31 cellular contexts compared by ENCODE assay signal in genomic region chr5:112641515-112642110, GRCh38.
"Had no signal": no experiment of that assay in that cellular context is flagged by ENCODE, and none has a peak within 500 bp of the region (broad histone marks: within the 10 kb centered on the region; RNA-seq: fewer than 3 reads in every experiment).

No MANE protein-coding gene starts in this region.

- H3K36me3 ChIP-seq: ascending aorta, cardiac muscle cell had no signal

- H3K36me3 Mint-ChIP-seq: activated naive CD4-positive, alpha-beta T cell treated with anti-CD3 and anti-CD28 coated beads, Interleukin-2, amount 50 U/mL, for 72 hours had no signal

- H3K27ac Mint-ChIP-seq: activated CD4-positive, alpha-beta T cell treated with anti-CD3 and anti-CD28 coated beads, Interleukin-2, amount 10 ng/mL, durations not matched to agents 24 days and 14 days; activated CD8-positive, alpha-beta T cell treated with anti-CD3 and anti-CD28 coated beads for 36 hours; activated naive CD4-positive, alpha-beta T cell treated with anti-CD3 and anti-CD28 coated beads for 36 hours; activated naive CD4-positive, alpha-beta T cell treated with anti-CD3 and anti-CD28 coated beads, Interleukin-2, amount 50 U/mL, for 72 hours; activated T-cell treated with anti-CD3 and anti-CD28 coated beads, Interleukin-2, amount 50 U/mL, for 24 hours; activated T-helper 2 cell treated with anti-CD3 and anti-CD28 coated beads, Interferon-gamma antibody, Interleukin-2, Interleukin-4, amounts not matched to agents 10 μg/mL and 5 μg/mL and 100 μg/mL, durations not matched to agents 14 hours and 24 hours and 36 hours had no signal

- H3K4me3 ChIP-seq: ascending aorta, cardiac muscle cell, PC-9 had no signal

- DNase-seq: activated CD4-positive, alpha-beta T cell treated with anti-CD3 and anti-CD28 coated beads, Interleukin-2, amount 10 ng/mL, durations not matched to agents 24 days and 14 days; activated CD4-positive, alpha-beta T cell treated with anti-CD3 and anti-CD28 coated beads, Interleukin-2, amount 50 U/mL, for 4 hours; activated CD8-positive, alpha-beta T cell treated with anti-CD3 and anti-CD28 coated beads for 36 hours; activated gamma-delta T cell treated with Interleukin-2 at 50 U/mL for 16 hours; activated naive CD4-positive, alpha-beta T cell treated with anti-CD3 and anti-CD28 coated beads for 36 hours; activated T-cell treated with anti-CD3 and anti-CD28 coated beads, Interleukin-2, amount 50 U/mL, for 24 hours; amniotic stem cell; KG1; MM.1S; NCI-H1092; NCI-H1436 treated with DMSO at 0.1 percent for 48 hours; NCI-H1694 treated with DMSO at 0.1 percent for 48 hours; NCI-H2029; NCI-H510A; NCI-H526; NCI-H748 treated with DMSO at 0.1 percent for 48 hours; NK-92 treated with Interleukin-12 subunit alpha and Interleukin-12 subunit beta, amount 100 ng/mL, for 24 hours; PC-9; SIG-M5; SW 1271; T-helper 1 cell; T-helper 2 cell; T-helper 9 cell had no signal

- H3K4me3 Mint-ChIP-seq: activated CD4-positive, alpha-beta T cell treated with anti-CD3 and anti-CD28 coated beads, Interleukin-2, amount 10 ng/mL, durations not matched to agents 24 days and 14 days; activated CD8-positive, alpha-beta T cell treated with anti-CD3 and anti-CD28 coated beads for 36 hours; activated naive CD4-positive, alpha-beta T cell treated with anti-CD3 and anti-CD28 coated beads for 36 hours; activated T-cell treated with anti-CD3 and anti-CD28 coated beads, Interleukin-2, amount 50 U/mL, for 24 hours; central memory CD8-positive, alpha-beta T cell had no signal

- H3K4me2 ChIP-seq: PC-9 had no signal

- H3K27me3 ChIP-seq: ascending aorta, cardiac muscle cell had no signal

- H3K9me3 Mint-ChIP-seq: activated CD4-positive, alpha-beta T cell treated with anti-CD3 and anti-CD28 coated beads, Interleukin-2, amount 10 ng/mL, durations not matched to agents 24 days and 14 days; activated CD8-positive, alpha-beta T cell treated with anti-CD3 and anti-CD28 coated beads for 36 hours; activated naive CD4-positive, alpha-beta T cell treated with anti-CD3 and anti-CD28 coated beads for 36 hours; activated naive CD4-positive, alpha-beta T cell treated with anti-CD3 and anti-CD28 coated beads, Interleukin-2, amount 50 U/mL, for 72 hours; activated T-cell treated with anti-CD3 and anti-CD28 coated beads, Interleukin-2, amount 50 U/mL, for 24 hours; activated T-helper 2 cell treated with anti-CD3 and anti-CD28 coated beads, Interferon-gamma antibody, Interleukin-2, Interleukin-4, amounts not matched to agents 10 μg/mL and 5 μg/mL and 100 μg/mL, durations not matched to agents 14 hours and 24 hours and 36 hours; central memory CD8-positive, alpha-beta T cell had no signal

- H3K27ac ChIP-seq: ascending aorta, cardiac muscle cell, PC-9, RWPE1 had no signal

- H3K27me3 Mint-ChIP-seq: activated CD8-positive, alpha-beta T cell treated with anti-CD3 and anti-CD28 coated beads for 36 hours; activated T-cell treated with anti-CD3 and anti-CD28 coated beads, Interleukin-2, amount 50 U/mL, for 24 hours had no signal

- H3K9me3 ChIP-seq: ascending aorta had no signal

- H3K4me1 Mint-ChIP-seq: activated CD4-positive, alpha-beta T cell treated with anti-CD3 and anti-CD28 coated beads, Interleukin-2, amount 10 ng/mL, durations not matched to agents 24 days and 14 days had no signal

- ATAC-seq: activated CD8-positive, alpha-beta T cell treated with anti-CD3 and anti-CD28 coated beads for 36 hours; activated naive CD4-positive, alpha-beta T cell treated with anti-CD3 and anti-CD28 coated beads, Interleukin-2, amount 50 U/mL, for 72 hours; Right ventricle myocardium inferior; SK-N-SH treated with all-trans-retinoic acid at 6 μM for 48 hours had no signal

- H2AFZ ChIP-seq: PC-9 had no signal

- H3K4me1 ChIP-seq: ascending aorta had no signal
